ENCODE assay signal across 33 cellular contexts in genomic region chr5:134248271-134248670, GRCh38. TPM values are rescaled to one million over a fixed set of nuclear protein-coding genes. Genes with fewer than 3 reads are reported as not detected.
A peak's percentile ranks its signal among the peaks of the same experiment; 100 is the strongest.
DNase-seq lines count a peak whose midpoint lies in the region; ATAC-seq, FAIRE-seq and TF ChIP-seq lines count a peak whose summit lies in the region.
"Had no signal": no experiment of that assay in that cellular context is flagged by ENCODE, and none has a peak within 500 bp of the region (broad histone marks: within the 10 kb centered on the region; RNA-seq: fewer than 3 reads in every experiment).

No MANE protein-coding gene starts in this region.

- TF ChIP-seq POLR2A in IMR-90 (IDR thresholded peaks at IDR 0.05; ENCODE audit: low read depth, low read length) (no peak), H1 (IDR thresholded peaks at IDR 0.05; ENCODE audit: control extremely low read depth in 1 of 2, low read depth in 2 of 2, low read length in 2 of 2) (no peak), gastrocnemius medialis (IDR thresholded peaks at IDR 0.05) (no peak)

- H3K14ac ChIP-seq in IMR-90 (replicated peaks; ENCODE audit: low read depth, low read length): peak overlapping the region; percentile 22; the same call in 1 of the 2 replicates
- no peak overlapping the region for H3K14ac ChIP-seq in H1 (ENCODE audit: insufficient read length)

- no peak overlapping the region for H2BK12ac ChIP-seq in H1 (ENCODE audit: low read depth, low read length)

- no peaks in the 10 kb centered on the region for H3K9me3 ChIP-seq in IMR-90 (ENCODE audit: control insufficient read depth, insufficient read depth, low read length)
- no peaks in the 10 kb centered on the region for H3K9me3 ChIP-seq in H1 (ENCODE audit: insufficient read depth in 2 of 2, low read depth in 1 of 2, low read length in 1 of 2)
- H3K9me3 ChIP-seq in gastrocnemius medialis: no peaks in the 10 kb centered on the region
- H3K9me3 ChIP-seq: BLaER1, body of pancreas, Caco-2, Peyer's patch, thyroid gland, vagina had no signal

- in situ Hi-C loops in IMR-90 (cut with MboI; ENCODE audit: low sequenced_read_pairs): no loop called here
- in situ Hi-C loops in gastrocnemius medialis (cut with MboI; ENCODE audit: low sequenced_read_pairs in 4 of 4): no loop called here
- in situ Hi-C loops in brain microvascular endothelial cell (cut with HindIII; ENCODE audit: low pct_ligation_motif_present, low sequenced_read_pairs): no loop called here

- H3K23ac ChIP-seq in IMR-90 (ENCODE audit: low read depth, low read length) (peak overlapping the region; percentile 36; the same call in 1 of the 2 replicates), H1 (ENCODE audit: insufficient read length) (no peak overlapping the region)

- peaks cover 18% of the 10 kb centered on the region for H3K4me1 ChIP-seq in IMR-90 (ENCODE audit: control insufficient read depth, insufficient read depth, low read length)
- peaks cover 8 to 21% (median 19%) of the 10 kb centered on the region in 4 experiments; a peak in 6 of 7 replicates for H3K4me1 ChIP-seq in H1 (replicated peaks in 1 of 4; ENCODE audit: control insufficient read depth in 3 of 4, insufficient read depth in 4 of 4, low read length in 3 of 4)
- peaks cover 15 to 23% of the 10 kb centered on the region in 2 donors for H3K4me1 ChIP-seq in gastrocnemius medialis
- H3K4me1 ChIP-seq: BLaER1, body of pancreas had no signal

- H4K5ac ChIP-seq in IMR-90 (ENCODE audit: low read depth, low read length) (peak overlapping the region; percentile 15; the same call in 1 of the 2 replicates), H1 (ENCODE audit: insufficient read length, low read depth, low read length) (no peak overlapping the region)

- H3K18ac ChIP-seq in IMR-90 (ENCODE audit: low read depth, low read length) (peak overlapping the region; percentile 55; the same call in 1 of the 2 replicates), H1 (ENCODE audit: extremely low read depth, low read length) (no peak overlapping the region)

- H3K56ac ChIP-seq in IMR-90 (ENCODE audit: extremely low read depth, insufficient read depth, low read length) (0 out of 2 replicates have a peak overlapping the region, but pooled peaks have one; percentile 10), H1 (replicated peaks; ENCODE audit: insufficient read length, low read depth, low read length) (no peak overlapping the region)

- H2AK9ac ChIP-seq in IMR-90 (replicated peaks; ENCODE audit: low read depth, low read length, poor library complexity): no peak overlapping the region

- H3K9ac ChIP-seq in IMR-90 (ENCODE audit: low read depth, low read length) (no peak overlapping the region), H1 (replicated peaks in 1 of 4; ENCODE audit: extremely low read depth in 1 of 4, low read depth in 3 of 4, low read length in 3 of 4) (no peak overlapping the region)
- H3K9ac ChIP-seq: BLaER1, KMS-11 had no signal

- peak overlapping the region; percentile 46; the same call in 1 of the 3 replicates for H2BK15ac ChIP-seq in IMR-90 (ENCODE audit: low read depth, low read length)
- no peak overlapping the region for H2BK15ac ChIP-seq in H1 (ENCODE audit: low read length)

- H3K4me1 Mint-ChIP-seq in Calu3 (ENCODE audit: low read depth, unreplicated experiment): peaks cover 72% of the 10 kb centered on the region

- H3K4me3 Mint-ChIP-seq in Calu3 (ENCODE audit: low read depth, unreplicated experiment): no peak overlapping the region
- H3K4me3 Mint-ChIP-seq: activated CD8-positive, alpha-beta T cell treated with anti-CD3 and anti-CD28 coated beads, Interleukin-2, amount 10 ng/mL, durations not matched to agents 7 days and 5 days; activated naive CD4-positive, alpha-beta T cell treated with anti-CD3 and anti-CD28 coated beads for 36 hours; GM23338; T-helper 2 cell treated with Interferon-gamma antibody and Interleukin-4, amounts not matched to agents 5 μg/mL and 100 μg/mL, for 36 hours had no signal

- H3K4me3 ChIP-seq in IMR-90 (ENCODE audit: insufficient read depth, low read depth, low read length) (no peak overlapping the region), H1 (ENCODE audit: extremely low read depth in 1 of 4, insufficient read depth in 2 of 4, low read depth in 3 of 4, low read length in 4 of 4) (no peak overlapping the region), gastrocnemius medialis (no peak overlapping the region), brain microvascular endothelial cell (ENCODE audit: low read depth, low read length) (no peak overlapping the region)
- H3K4me3 ChIP-seq: BLaER1, body of pancreas, dorsolateral prefrontal cortex, GM23338, hepatocyte, Peyer's patch, thyroid gland, vagina had no signal

- no peak overlapping the region for H2AFZ ChIP-seq in IMR-90 (replicated peaks; ENCODE audit: low read length, poor library complexity)
- H2AFZ ChIP-seq in H1 (ENCODE audit: low read length): peak overlapping the region; percentile 67; the same call in 1 of the 2 replicates
- H2AFZ ChIP-seq: GM23338, hepatocyte had no signal

- no peak for DNase-seq in Calu3
- DNase-seq in IMR-90: peak; percentile 17
- no peak for DNase-seq in H1 (ENCODE audit: low read depth in 1 of 2, low spot score in 2 of 2)
- no peak for DNase-seq in gastrocnemius medialis
- DNase-seq in NCI-H2171 (lab: John Stamatoyannopoulos, UW): no peak
- DNase-seq in brain microvascular endothelial cell: no peak
- no peak for DNase-seq in mucosa of gallbladder (ENCODE audit: low spot score)
- DNase-seq: activated CD8-positive, alpha-beta T cell treated with anti-CD3 and anti-CD28 coated beads, Interleukin-2, amount 10 ng/mL, durations not matched to agents 7 days and 5 days; activated naive CD4-positive, alpha-beta T cell treated with anti-CD3 and anti-CD28 coated beads for 36 hours; body of pancreas; Caco-2; DMS79; left colon; NCI-H1417; NCI-H2081; NCI-H2227 treated with DMSO at 0.1 percent for 48 hours; NCI-H526; Peyer's patch; posterior cingulate gyrus; SIG-M5; stimulated activated CD4-positive, alpha-beta T cell treated with anti-CD3 and anti-CD28 coated beads, Interleukin-4, amount 100 ng/mL, for 1 hour; thyroid gland had no signal

- ATAC-seq in IMR-90 (ENCODE audit: low read depth) (no peak), gastrocnemius medialis (no peak)
- ATAC-seq: activated CD8-positive, alpha-beta T cell treated with anti-CD3 and anti-CD28 coated beads, Interleukin-2, amount 10 ng/mL, durations not matched to agents 7 days and 5 days; body of pancreas; left colon; sciatic nerve had no signal

- BruUV-seq in Calu3 (replicated peaks; lab: Mats Ljungman, UMichigan) (no TSS peak), IMR-90 (replicated peaks; lab: Mats Ljungman, UMichigan) (no TSS peak)

- no CpG with 5 or more reads among the region's 3 CpGs for WGBS in IMR-90 (ENCODE audit: extremely low coverage in 2 of 2, insufficient read length in 1 of 2), 2 experiments
- 81% methylated on average over 3 of the region's 3 CpGs; no CpG with 5 or more reads in 1 of the 2 experiments for WGBS in H1 (ENCODE audit: extremely low coverage in 1 of 2, insufficient coverage in 1 of 2, insufficient read length in 1 of 2, insufficient replicate concordance in 2 of 2, low coverage in 1 of 2, low lambda C conversion rate in 2 of 2, missing lambda C conversion rate in 1 of 2), 2 experiments

- H3K79me1 ChIP-seq in IMR-90 (ENCODE audit: low read depth in 1 of 2, low read length in 2 of 2): peaks cover 0 to 18% of the 10 kb centered on the region in 2 experiments; a peak in 2 of 4 replicates
- H3K79me1 ChIP-seq in H1 (ENCODE audit: low read depth, low read length): no peaks in the 10 kb centered on the region

- H3K4me2 ChIP-seq in IMR-90 (ENCODE audit: low read depth, low read length) (no peak overlapping the region), H1 (ENCODE audit: insufficient read depth in 1 of 2, low read depth in 2 of 2, low read length in 2 of 2) (0 out of 4 replicates have a peak overlapping the region, but pooled peaks of 1 of the 2 experiments have one; percentile 56)
- H3K4me2 ChIP-seq: BLaER1, hepatocyte, KMS-11 had no signal

- no peaks in the 10 kb centered on the region for H3K9me3 Mint-ChIP-seq in Calu3 (ENCODE audit: low read depth, unreplicated experiment)
- H3K9me3 Mint-ChIP-seq: activated naive CD4-positive, alpha-beta T cell treated with anti-CD3 and anti-CD28 coated beads for 36 hours; GM23338; T-helper 2 cell treated with Interferon-gamma antibody and Interleukin-4, amounts not matched to agents 5 μg/mL and 100 μg/mL, for 36 hours had no signal

- H4K8ac ChIP-seq in IMR-90 (ENCODE audit: low read depth in 2 of 2, low read length in 2 of 2): peak overlapping the region in 1 of 2 experiments; percentile 30; a peak in 2 of 4 replicates
- no peak overlapping the region for H4K8ac ChIP-seq in H1 (ENCODE audit: extremely low read depth, insufficient read depth, low read length)

- peak overlapping the region; percentile 32; the same call in 1 of the 2 replicates for H2AK5ac ChIP-seq in IMR-90 (ENCODE audit: low read depth, low read length)
- no peak overlapping the region for H2AK5ac ChIP-seq in H1 (ENCODE audit: low read depth, low read length)

- no peaks in the 10 kb centered on the region for H3K36me3 ChIP-seq in IMR-90 (ENCODE audit: control insufficient read depth, insufficient read depth, low read length)
- no peaks in the 10 kb centered on the region for H3K36me3 ChIP-seq in H1 (ENCODE audit: control insufficient read depth in 2 of 4, insufficient read depth in 4 of 4, low read length in 3 of 4)
- no peaks in the 10 kb centered on the region for H3K36me3 ChIP-seq in gastrocnemius medialis
- H3K36me3 ChIP-seq in brain microvascular endothelial cell (replicated peaks): no peaks in the 10 kb centered on the region
- H3K36me3 ChIP-seq: BLaER1, Peyer's patch, thyroid gland, vagina had no signal

- POLR2A ChIA-PET in IMR-90 (lab: Charles Lee; ENCODE audit: unreplicated experiment) (no interaction called here), H1 (lab: Charles Lee; ENCODE audit: partially characterized antibody) (interaction anchor here (1.2 to 5.5 kb wide), 3 partner anchors 22 to 38 kb away, joined by 3 to 35 read pairs (median 3); partner anchors contain the start of gene PPP2CA)

- H3K27me3 Mint-ChIP-seq in Calu3 (ENCODE audit: unreplicated experiment): no peaks in the 10 kb centered on the region

- FAIRE-seq in H1 (lab: Jason Lieb, UNC): no peak
- FAIRE-seq: endometrium, frontal cortex had no signal

- dilution Hi-C loops in IMR-90 (cut with HindIII; ENCODE audit: low sequenced_read_pairs, unreplicated experiment): no loop called here

- H3K23me2 ChIP-seq in H1 (ENCODE audit: low read depth, low read length): no peaks in the 10 kb centered on the region

- TF ChIP-seq RAD21 in IMR-90 (IDR thresholded peaks at IDR 0.05; ENCODE audit: low read length) (no peak), H1 (IDR thresholded peaks at IDR 0.05 in 1 of 2, conservative IDR thresholded peaks at IDR 0.05 in 1 of 2; ENCODE audit: low read depth in 2 of 2, low read length in 2 of 2) (no peak)

- TF ChIP-seq EP300 in H1 (IDR thresholded peaks at IDR 0.05; ENCODE audit: borderline replicate concordance in 1 of 2, low read depth in 2 of 2, low read length in 2 of 2): no peak

- H3K4ac ChIP-seq in IMR-90 (ENCODE audit: low read depth, low read length): peak overlapping the region; percentile 58
- no peak overlapping the region for H3K4ac ChIP-seq in H1 (replicated peaks; ENCODE audit: insufficient read length, low read depth, low read length)

- H3K79me2 ChIP-seq in H1 (ENCODE audit: control insufficient read depth in 1 of 2, insufficient read depth in 2 of 2, low read length in 2 of 2): no peaks in the 10 kb centered on the region
- H3K79me2 ChIP-seq: hepatocyte had no signal

- H2BK5ac ChIP-seq in IMR-90 (ENCODE audit: low read depth, low read length, poor library complexity, severe bottlenecking) (peak overlapping the region; percentile 77), H1 (ENCODE audit: low read depth, low read length) (no peak overlapping the region)

- H3K27ac Mint-ChIP-seq in Calu3 (ENCODE audit: unreplicated experiment): peak overlapping the region; percentile 68
- H3K27ac Mint-ChIP-seq: activated CD8-positive, alpha-beta T cell treated with anti-CD3 and anti-CD28 coated beads, Interleukin-2, amount 10 ng/mL, durations not matched to agents 7 days and 5 days; activated naive CD4-positive, alpha-beta T cell treated with anti-CD3 and anti-CD28 coated beads for 36 hours; GM23338; T-helper 2 cell treated with Interferon-gamma antibody and Interleukin-4, amounts not matched to agents 5 μg/mL and 100 μg/mL, for 36 hours had no signal

- peaks cover 23% of the 10 kb centered on the region for H3K9me1 ChIP-seq in IMR-90 (ENCODE audit: insufficient read depth, low read length)

- peaks cover 4% of the 10 kb centered on the region for H3K36me3 Mint-ChIP-seq in Calu3 (ENCODE audit: insufficient read depth, unreplicated experiment)

- peak overlapping the region; percentile 88 for H2BK20ac ChIP-seq in IMR-90 (ENCODE audit: low read depth, low read length)
- no peak overlapping the region for H2BK20ac ChIP-seq in H1 (ENCODE audit: low read length)

- H4K91ac ChIP-seq in IMR-90 (ENCODE audit: insufficient read depth, low read depth, low read length): peak overlapping the region; percentile 46
- H4K91ac ChIP-seq in H1 (replicated peaks; ENCODE audit: insufficient read length, low read length): no peak overlapping the region

- H4K20me1 ChIP-seq in IMR-90 (ENCODE audit: insufficient read depth, low read length): peaks cover 4% of the 10 kb centered on the region; the same call in 1 of the 2 replicates
- H4K20me1 ChIP-seq in H1 (replicated peaks in 1 of 2; ENCODE audit: control insufficient read depth in 1 of 2, insufficient read depth in 2 of 2, low read length in 2 of 2): no peaks in the 10 kb centered on the region
- H4K20me1 ChIP-seq: BLaER1 had no signal

- H3K27me3 ChIP-seq in IMR-90 (ENCODE audit: control insufficient read depth, insufficient read depth, low read length): no peaks in the 10 kb centered on the region
- no peaks in the 10 kb centered on the region for H3K27me3 ChIP-seq in H1 (replicated peaks in 1 of 4; ENCODE audit: control insufficient read depth in 3 of 4, extremely low read depth in 1 of 4, insufficient read depth in 3 of 4, low read length in 3 of 4)
- no peaks in the 10 kb centered on the region for H3K27me3 ChIP-seq in gastrocnemius medialis
- H3K27me3 ChIP-seq in brain microvascular endothelial cell (replicated peaks): no peaks in the 10 kb centered on the region
- H3K27me3 ChIP-seq: BLaER1, body of pancreas, dorsolateral prefrontal cortex, hepatocyte, Peyer's patch, thyroid gland, vagina had no signal

- CTCF ChIA-PET in Calu3 (lab: Charles Lee) (interaction anchor here (0.6 to 1.6 kb wide), 3 partner anchors 22 to 381 kb away, joined by 3 to 6 read pairs (median 3); partner anchors contain the start of gene PPP2CA), IMR-90 (lab: Yijun Ruan, JAX) (interaction anchor here (0.6 to 0.8 kb wide), 2 partner anchors 37 to 41 kb away, joined by 3 to 4 read pairs; no protein-coding TSS in a partner anchor), H1 (lab: Charles Lee; ENCODE audit: partially characterized antibody) (interaction anchor here (1.0 to 3.0 kb wide), 5 partner anchors 9 to 40 kb away, joined by 3 to 20 read pairs (median 5); partner anchors contain the start of gene PPP2CA)

- no peak overlapping the region for H3K27ac ChIP-seq in IMR-90 (ENCODE audit: insufficient read depth, low read length)
- H3K27ac ChIP-seq in H1 (ENCODE audit: low read depth, low read length): no peak overlapping the region
- peak overlapping the region; percentile 65 to 75 (median 68) for H3K27ac ChIP-seq in gastrocnemius medialis
- no peak overlapping the region for H3K27ac ChIP-seq in brain microvascular endothelial cell
- H3K27ac ChIP-seq: BLaER1, body of pancreas, dorsolateral prefrontal cortex, HL-60, KMS-11, Peyer's patch, thyroid gland, vagina had no signal

- TF ChIP-seq CTCF in Calu3 (IDR thresholded peaks at IDR 0.05; ENCODE audit: unreplicated experiment) (no peak), IMR-90 (conservative IDR thresholded peaks at IDR 0.05; ENCODE audit: low read depth, low read length) (no peak), H1 (IDR thresholded peaks at IDR 0.05; ENCODE audit: control extremely low read depth in 1 of 3, insufficient read depth in 1 of 3, low read depth in 1 of 3, low read length in 3 of 3) (no peak), gastrocnemius medialis (IDR thresholded peaks at IDR 0.05 in 4 of 5, conservative IDR thresholded peaks at IDR 0.05 in 1 of 5) (no peak), brain microvascular endothelial cell (IDR thresholded peaks at IDR 0.05; ENCODE audit: low read depth, low read length, missing control alignments) (no peak)

- intact Hi-C loops in Calu3 (cut with micrococcal nuclease; ENCODE audit: unreplicated experiment): loop anchor here (5.0 kb wide), 1 partner anchor 39 kb away; no protein-coding TSS in a partner anchor
- intact Hi-C loops in IMR-90 (cut with micrococcal nuclease): no loop called here
- intact Hi-C loops in gastrocnemius medialis (cut with DNase I; ENCODE audit: low total_unique reads): loop anchor here (5.0 kb wide), 1 partner anchor 66 kb away; no protein-coding TSS in a partner anchor

- H2BK120ac ChIP-seq in IMR-90 (ENCODE audit: low read depth, low read length): peak overlapping the region; percentile 85
- H2BK120ac ChIP-seq in H1 (replicated peaks; ENCODE audit: low read depth, low read length): no peak overlapping the region

RNA-seq across cellular contexts. Expression of gene PPP2CA, which starts 22.4 kb away (rescaled TPM):
- total RNA-seq in Calu3 (2022): 242 and 260 TPM in 2 replicates
- 70.6 and 191 TPM in 2 replicates for total RNA-seq in IMR-90 (2012; rRNA removed)
- 53.9 and 73.6 TPM in 2 replicates for polyA plus RNA-seq in IMR-90 (2012; rRNA removed)
- 132 and 188 TPM in 2 replicates for polyA plus RNA-seq in IMR-90 (2012; cell fraction: cytosol; rRNA removed)
- 79.4 and 83.1 TPM in 2 replicates for polyA plus RNA-seq in IMR-90 (2012; cell fraction: nucleus; rRNA removed; ENCODE audit: low replicate concordance)
- 205 and 211 TPM in 2 replicates for total RNA-seq in H1 (2021; fragmentation: NEBNext Ultra II Directional; extraction: Animal tissue kit (Norgen Biotek cat#: 25700))
- polyA plus RNA-seq in H1 (2011; rRNA removed): 75.0 and 105 TPM in 2 replicates
- polyA plus RNA-seq in H1 (2011; cell fraction: cytosol; rRNA removed): 208 TPM
- 72.2 TPM for polyA plus RNA-seq in H1 (2011; cell fraction: nucleus; rRNA removed)
- 191 to 217 TPM (median 207 TPM) in 4 replicates for polyA plus RNA-seq in H1 (2012, experiment 1 of 2)
- 8.6 TPM for polyA plus RNA-seq in H1 (2012, experiment 2 of 2)
- 48.5 TPM for polyA plus RNA-seq in H1 (2013, experiment 1 of 2)
- polyA plus RNA-seq in H1 (2013, experiment 2 of 2): 48.1 TPM
- 123 and 127 TPM in 2 replicates for polyA minus RNA-seq in H1 (2011; rRNA and poly(A)+ RNA removed)
- 137 TPM for polyA minus RNA-seq in H1 (2011; cell fraction: cytosol; rRNA and poly(A)+ RNA removed)
- 47.4 TPM for polyA minus RNA-seq in H1 (2011; cell fraction: nucleus; rRNA and poly(A)+ RNA removed)
- total RNA-seq in gastrocnemius medialis: 100 to 1,000 TPM in 3 of 4 donors, 10 to 100 TPM in 1; 90.2 to 179 (median 155) TPM
- 108 TPM for total RNA-seq in mucosa of gallbladder

Comparison
In these comparisons a context has a peak if more than half of its experiments do, and no peak if none do; other contexts are left out.
1. H3K27ac ChIP-seq: peak in gastrocnemius medialis (4 of 4); none in IMR-90 (single experiment), H1 (single experiment) and brain microvascular endothelial cell (single experiment).